ENCODE assay signal across 11 cellular contexts in genomic region chr19:34276614-34277013, GRCh38. TPM values are rescaled to one million over a fixed set of nuclear protein-coding genes. Genes with fewer than 3 reads are reported as not detected.
A peak's percentile ranks its signal among the peaks of the same experiment; 100 is the strongest.
DNase-seq lines count a peak whose midpoint lies in the region; ATAC-seq and TF ChIP-seq lines count a peak whose summit lies in the region.
"Had no signal": no experiment of that assay in that cellular context is flagged by ENCODE, and none has a peak within 500 bp of the region (broad histone marks: within the 10 kb centered on the region; RNA-seq: fewer than 3 reads in every experiment).

No MANE protein-coding gene starts in this region.

- H3K4me3 ChIP-seq in Caco-2 (ENCODE audit: low read depth, low read length), result no peak overlapping the region
- peak overlapping the region in 3 of 59 donors; percentile 6 to 18 (median 12) for H3K4me3 ChIP-seq in dorsolateral prefrontal cortex
- H3K4me3 ChIP-seq in prostate gland, result no peak overlapping the region
- no peak overlapping the region for H3K4me3 ChIP-seq in aorta (ENCODE audit: low read length in 2 of 2)

- no peak overlapping the region for H3K4me3 Mint-ChIP-seq in Caco-2 (ENCODE audit: unreplicated experiment)

- POLR2A ChIA-PET in Caco-2 (lab: Charles Lee), result no interaction called here

- H3K27me3 ChIP-seq in Caco-2 (replicated peaks; ENCODE audit: control insufficient read depth, insufficient read depth, low read length) (no peaks in the 10 kb centered on the region), dorsolateral prefrontal cortex (no peaks in the 10 kb centered on the region), prostate gland (replicated peaks; ENCODE audit: insufficient read depth) (no peaks in the 10 kb centered on the region), aorta (ENCODE audit: control insufficient read depth in 1 of 2, insufficient read depth in 2 of 2, low read length in 1 of 2) (no peaks in the 10 kb centered on the region)

- H3K4me1 ChIP-seq in Caco-2 (peaks cover 14% of the 10 kb centered on the region), prostate gland (replicated peaks) (no peaks in the 10 kb centered on the region), aorta (ENCODE audit: control insufficient read depth in 1 of 2, insufficient read depth in 2 of 2, low read length in 2 of 2) (peaks cover 3 to 5% of the 10 kb centered on the region in 2 donors)

- peak overlapping the region; percentile 1 for H3K27ac Mint-ChIP-seq in Caco-2 (ENCODE audit: unreplicated experiment)

- no peaks in the 10 kb centered on the region for H3K9me3 ChIP-seq in Caco-2
- H3K9me3 ChIP-seq in prostate gland, result no peaks in the 10 kb centered on the region
- no peaks in the 10 kb centered on the region for H3K9me3 ChIP-seq in aorta (ENCODE audit: control insufficient read depth, low read length)

- peaks cover 21% of the 10 kb centered on the region for H3K4me1 Mint-ChIP-seq in Caco-2 (ENCODE audit: low read depth, unreplicated experiment)

- intact Hi-C loops in Caco-2 (cut with micrococcal nuclease; ENCODE audit: unreplicated experiment), result no loop called here
- intact Hi-C loops in dorsolateral prefrontal cortex (cut with DNase I), result no loop called here
- intact Hi-C loops in prostate gland (cut with DNase I), result no loop called here
- intact Hi-C loops in aorta (cut with DNase I), result loop anchor here in 1 of 2 donors (10.0 kb wide), 1 partner anchor 58 kb away; no protein-coding TSS in a partner anchor

- CTCF ChIA-PET in Caco-2 (lab: Charles Lee), result no interaction called here

- ATAC-seq in aorta (ENCODE audit: low FRiP score), result no peak
- ATAC-seq: SK-N-SH treated with all-trans-retinoic acid at 6 μM for 48 hours had no signal

- no peaks in the 10 kb centered on the region for H3K9me3 Mint-ChIP-seq in Caco-2 (ENCODE audit: unreplicated experiment)

- 43% methylated on average over 4 of the region's 4 CpGs for WGBS in prostate gland
- 65 to 66% methylated on average over 4 of the region's 4 CpGs for WGBS in aorta, 2 donors

- TF ChIP-seq CTCF in Caco-2 (IDR thresholded peaks at IDR 0.05; ENCODE audit: insufficient read depth in 1 of 2, low read depth in 1 of 2, low read length in 1 of 2, severe bottlenecking in 1 of 2, unreplicated experiment in 1 of 2), result no peak
- no peak for TF ChIP-seq CTCF in dorsolateral prefrontal cortex (IDR thresholded peaks at IDR 0.05 in 54 of 56, conservative IDR thresholded peaks at IDR 0.05 in 2 of 56; ENCODE audit: low read depth in 1 of 56, partially characterized antibody in 56 of 56)
- no peak for TF ChIP-seq CTCF in prostate gland (IDR thresholded peaks at IDR 0.05)

- H3K27ac ChIP-seq in dorsolateral prefrontal cortex, result peak overlapping the region in 51 of 59 donors; percentile 1 to 91 (median 62)
- H3K27ac ChIP-seq in prostate gland, result peak overlapping the region; percentile 0 to 16
- H3K27ac ChIP-seq in aorta (ENCODE audit: low read depth in 1 of 2, low read length in 2 of 2), result no peak overlapping the region

- no peak for TF ChIP-seq POLR2A in prostate gland (IDR thresholded peaks at IDR 0.05)

- H3K27me3 Mint-ChIP-seq in Caco-2 (ENCODE audit: insufficient read depth, unreplicated experiment), result no peaks in the 10 kb centered on the region

- H3K36me3 ChIP-seq in Caco-2 (ENCODE audit: control insufficient read depth, insufficient read depth, low read length) (no peaks in the 10 kb centered on the region; the same call in 1 of the 2 replicates), prostate gland (no peaks in the 10 kb centered on the region), aorta (ENCODE audit: control insufficient read depth in 1 of 2, insufficient read depth in 2 of 2, low read length in 1 of 2) (no peaks in the 10 kb centered on the region)

- H3K36me3 Mint-ChIP-seq in Caco-2 (ENCODE audit: insufficient read depth, unreplicated experiment), result peaks cover 12% of the 10 kb centered on the region

- no TSS peak for BruUV-seq in Caco-2 (replicated peaks; lab: Mats Ljungman, UMichigan)

- DNase-seq in Caco-2, result no peak
- DNase-seq in NCI-H2196 treated with DMSO at 0.1 percent for 48 hours (lab: John Stamatoyannopoulos, UW; ENCODE audit: unreplicated experiment), result peak; percentile 17
- peak in 4 of 10 donors; percentile 22 to 72 (median 39) for DNase-seq in dorsolateral prefrontal cortex
- no peak for DNase-seq in prostate gland (ENCODE audit: low spot score)
- no peak for DNase-seq in aorta
- no peak for DNase-seq in NCI-H82 (lab: John Stamatoyannopoulos, UW)
- no peak for DNase-seq in RPMI8226
- DNase-seq: activated CD4-positive, alpha-beta T cell treated with anti-CD3 and anti-CD28 coated beads, Interleukin-2, amount 50 U/mL, for 4 hours; effector CD8-positive, alpha-beta T cell; NCI-H748 treated with DMSO at 0.1 percent for 48 hours had no signal

RNA-seq across cellular contexts. Expression of gene GARRE1, which starts 22.3 kb away (rescaled TPM):
- total RNA-seq in Caco-2 (2022) (20.2 and 20.7 TPM in 2 replicates), dorsolateral prefrontal cortex (10 to 100 TPM; 15.6 to 45.4 (median 24.2) TPM), prostate gland (10 to 100 TPM; 17.9 to 29.5 TPM), aorta (10 to 100 TPM; 49.0 to 73.2 TPM)
- 10 to 100 TPM in 1 of 2 donors, 1 to 10 TPM in 1; 3.0 to 11.3 TPM for polyA plus RNA-seq in aorta

Comparison
In these comparisons a context has a peak if more than half of its experiments do, and no peak if none do; other contexts are left out.
1. H3K27ac ChIP-seq: peak in dorsolateral prefrontal cortex (51 of 59) and prostate gland (2 of 2); none in aorta (0 of 2).